8 cellular contexts compared by ENCODE assay signal in genomic region chr6:52976591-52977035, GRCh38. TPM values are rescaled to one million over a fixed set of nuclear protein-coding genes. Genes with fewer than 3 reads are reported as not detected.
DNase-seq lines count a peak whose midpoint lies in the region; ATAC-seq, FAIRE-seq and TF ChIP-seq lines count a peak whose summit lies in the region.

No MANE protein-coding gene starts in this region.

- TF ChIP-seq POLR2A in GM12891 (IDR thresholded peaks at IDR 0.05; ENCODE audit: low read depth, low read length) (no peak), ovary (IDR thresholded peaks at IDR 0.05) (no peak)

- H3K36me3 ChIP-seq in ovary = no peaks in the 10 kb centered on the region

- no peak overlapping the region for H3K4me3 ChIP-seq in ovary

- TF ChIP-seq CTCF in ovary (IDR thresholded peaks at IDR 0.05) = no peak

- no peak overlapping the region for H3K27ac ChIP-seq in ovary

- DNase-seq in GM12891 (ENCODE audit: insufficient read length, low spot score) = no peak
- DNase-seq in islet precursor cell = peak; percentile 74
- DNase-seq in NCI-H345 treated with DMSO at 0.1 percent for 48 hours (lab: John Stamatoyannopoulos, UW; ENCODE audit: unreplicated experiment) = no peak
- DNase-seq in NK-92 treated with Interleukin-12 subunit alpha and Interleukin-12 subunit beta, amount 100 ng/mL, for 24 hours (lab: John Stamatoyannopoulos, UW) = no peak
- no peak for DNase-seq in ovary

- H3K27me3 ChIP-seq in ovary = no peaks in the 10 kb centered on the region

- no peaks in the 10 kb centered on the region for H3K4me1 ChIP-seq in ovary (ENCODE audit: insufficient read depth)

- ATAC-seq in GM21367 (IDR thresholded peaks at IDR 0.05; ENCODE audit: unreplicated experiment) = peak; percentile 90
- peak; percentile 73 for ATAC-seq in HG03575 (IDR thresholded peaks at IDR 0.05; ENCODE audit: extremely low read depth, insufficient number of reproducible peaks, low FRiP score, unreplicated experiment)
- no peak for ATAC-seq in GM19328 (IDR thresholded peaks at IDR 0.05; ENCODE audit: unreplicated experiment)

- H3K9me3 ChIP-seq in ovary = no peaks in the 10 kb centered on the region

- no peak for TF ChIP-seq EP300 in ovary (IDR thresholded peaks at IDR 0.05)

- peak; percentile 76 for FAIRE-seq in GM12891 (lab: Jason Lieb, UNC)

- intact Hi-C loops in ovary (cut with DNase I) = no loop called here

- 49 to 68% (median 55%) methylated on average over 3 of the region's 3 CpGs for WGBS in ovary, 3 donors

TF ChIP-seq in GM12891, 5 proteins besides CTCF, POLR2A, EP300 and RAD21:
- TF ChIP-seq POLR2AphosphoS5 (IDR thresholded peaks at IDR 0.05; ENCODE audit: low read depth, low read length) (no peak), SPI1 (IDR thresholded peaks at IDR 0.05; ENCODE audit: low read depth, low read length) (peak; percentile 82), TAF1 (IDR thresholded peaks at IDR 0.05; ENCODE audit: low read depth, low read length) (no peak), PAX5 (IDR thresholded peaks at IDR 0.05; ENCODE audit: insufficient read depth, low read length, severe bottlenecking) (no peak), POU2F2 (IDR thresholded peaks at IDR 0.05; ENCODE audit: low read depth, low read length) (no peak)

RNA-seq across cellular contexts. Expression of gene GSTA4, which starts 18.5 kb away (rescaled TPM):
- polyA plus RNA-seq in GM12891 (2012; ENCODE audit: low read depth, missing spikeins) = 2.7 TPM
- 10 to 100 TPM; 23.0 to 36.7 (median 29.8) TPM for total RNA-seq in ovary
- 100 to 1,000 TPM in 1 of 2 donors, 10 to 100 TPM in 1; 45.6 to 309 TPM for polyA plus RNA-seq in ovary
